In the genomic region with DNA sequence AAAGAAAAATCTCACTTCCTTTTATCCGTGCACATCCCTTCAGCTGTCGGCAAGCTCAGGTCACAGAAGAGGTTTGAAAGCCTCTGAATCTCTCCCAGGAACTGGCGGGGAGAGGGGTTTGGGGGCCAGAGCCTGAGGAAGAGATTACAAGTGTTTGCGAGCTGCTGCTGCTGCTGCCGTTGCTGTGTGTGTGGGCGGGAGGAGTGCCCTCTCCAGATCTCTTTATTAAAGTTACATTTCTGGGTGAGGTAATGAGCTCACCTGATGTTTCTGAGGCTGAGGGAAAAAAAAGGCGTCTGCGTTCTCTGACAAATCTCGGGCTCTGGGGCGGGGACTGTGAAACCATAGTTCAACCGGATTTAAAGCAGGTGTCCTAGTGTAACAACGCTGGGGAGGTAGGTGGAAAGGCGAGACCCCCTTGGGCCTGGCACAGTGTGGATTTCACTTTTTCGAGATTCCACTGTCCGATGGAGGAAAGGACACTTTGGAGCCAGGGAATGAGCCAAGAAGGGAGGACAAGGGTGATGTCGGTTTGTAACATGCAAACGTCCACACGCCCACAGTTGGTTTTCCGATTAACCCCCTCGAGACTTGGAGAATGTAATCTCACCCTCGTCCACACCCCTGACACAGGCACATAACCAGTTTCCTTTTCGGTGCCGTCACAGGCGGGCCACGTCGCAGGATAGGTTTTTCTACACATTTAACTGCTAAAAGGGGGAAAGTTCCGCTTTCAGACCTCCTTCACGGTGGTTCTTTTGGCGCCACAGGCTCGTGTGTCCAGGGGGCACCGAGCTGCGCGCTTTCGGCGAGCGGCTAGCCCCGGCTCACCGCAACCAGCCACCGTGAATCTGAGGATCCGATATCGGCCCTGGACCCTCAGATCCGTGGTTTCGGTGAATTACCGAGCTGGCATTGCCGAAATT, we compare ENCODE assay signal across 8 cellular contexts. TPM values are rescaled to one million over a fixed set of nuclear protein-coding genes. Genes with fewer than 3 reads are reported as not detected.
DNase-seq lines count a peak whose midpoint lies in the region; ATAC-seq and TF ChIP-seq lines count a peak whose summit lies in the region.

No MANE protein-coding gene starts in this region.

- peaks cover 40% of the 10 kb centered on the region for H3K4me1 ChIP-seq in PC-3 (ENCODE audit: insufficient read depth, low read length)

- H3K27me3 ChIP-seq in PC-3 (ENCODE audit: low read length): no peaks in the 10 kb centered on the region

- H4K20me1 ChIP-seq in PC-3 (ENCODE audit: low read length): peaks cover 33% of the 10 kb centered on the region

- BruUV-seq in PC-3 (replicated peaks; lab: Mats Ljungman, UMichigan): TSS peak; percentile 26

- peak overlapping the region; percentile 96 for H3K27ac ChIP-seq in PC-3 (ENCODE audit: low read length)

- peaks cover 2 to 3% of the 10 kb centered on the region in 2 donors for H3K36me3 Mint-ChIP-seq in activated T-cell treated with anti-CD3 and anti-CD28 coated beads, Interleukin-2, amount 50 U/mL, for 72 hours (ENCODE audit: insufficient read depth in 2 of 2)
- no peaks in the 10 kb centered on the region for H3K36me3 Mint-ChIP-seq in natural killer cell treated with Interleukin-12 subunit alpha and Interleukin-12 subunit beta and Interleukin-15 and Interleukin-18, amount 100 ng/mL, for 72 hours

- H3K27ac Mint-ChIP-seq in activated T-cell treated with anti-CD3 and anti-CD28 coated beads, Interleukin-2, amount 50 U/mL, for 72 hours: peak overlapping the region; percentile 99
- peak overlapping the region; percentile 80 to 99 for H3K27ac Mint-ChIP-seq in natural killer cell treated with Interleukin-12 subunit alpha and Interleukin-12 subunit beta and Interleukin-15 and Interleukin-18, amount 100 ng/mL, for 72 hours
- H3K27ac Mint-ChIP-seq in stimulated activated naive CD8-positive, alpha-beta T cell treated with anti-CD3 and anti-CD28 coated beads, Interleukin-15, amount 100 ng/mL, for 72 hours: peak overlapping the region; percentile 99 to 100

- H3K9me3 Mint-ChIP-seq in activated T-cell treated with anti-CD3 and anti-CD28 coated beads, Interleukin-2, amount 50 U/mL, for 72 hours: no peaks in the 10 kb centered on the region
- H3K9me3 Mint-ChIP-seq in natural killer cell treated with Interleukin-12 subunit alpha and Interleukin-12 subunit beta and Interleukin-15 and Interleukin-18, amount 100 ng/mL, for 72 hours: no peaks in the 10 kb centered on the region
- H3K9me3 Mint-ChIP-seq in stimulated activated naive CD8-positive, alpha-beta T cell treated with anti-CD3 and anti-CD28 coated beads, Interleukin-15, amount 100 ng/mL, for 72 hours: no peaks in the 10 kb centered on the region

- no peaks in the 10 kb centered on the region for H3F3A ChIP-seq in PC-3 (ENCODE audit: low read length, unreplicated experiment)

- peaks cover 77% of the 10 kb centered on the region for H3K79me2 ChIP-seq in PC-3 (ENCODE audit: low read length)

- H3K36me3 ChIP-seq in PC-3 (ENCODE audit: low read depth, low read length): no peaks in the 10 kb centered on the region

- TF ChIP-seq CTCF in PC-3 (conservative IDR thresholded peaks at IDR 0.05; ENCODE audit: low read depth, low read length): no peak

- peak overlapping the region; percentile 83 for H3K4me3 ChIP-seq in PC-3 (ENCODE audit: low read length)

- peak overlapping the region; percentile 87 to 89 for H3K4me3 Mint-ChIP-seq in activated T-cell treated with anti-CD3 and anti-CD28 coated beads, Interleukin-2, amount 50 U/mL, for 72 hours
- peak overlapping the region; percentile 96 for H3K4me3 Mint-ChIP-seq in natural killer cell treated with Interleukin-12 subunit alpha and Interleukin-12 subunit beta and Interleukin-15 and Interleukin-18, amount 100 ng/mL, for 72 hours
- peak overlapping the region; percentile 89 to 92 for H3K4me3 Mint-ChIP-seq in stimulated activated naive CD8-positive, alpha-beta T cell treated with anti-CD3 and anti-CD28 coated beads, Interleukin-15, amount 100 ng/mL, for 72 hours

- CTCF ChIA-PET in PC-3 (lab: Charles Lee): interaction anchor here (0.6 to 1.1 kb wide), 5 partner anchors 149 to 772 kb away, joined by 3 to 5 read pairs (median 4); no protein-coding TSS in a partner anchor

- POLR2A ChIA-PET in PC-3 (lab: Charles Lee; ENCODE audit: unreplicated experiment): interaction anchor here (0.6 to 1.3 kb wide), 13 partner anchors 25 to 1848 kb away, joined by 3 to 20 read pairs (median 5); no protein-coding TSS in a partner anchor

- in situ Hi-C loops in Caki2 (cut with HindIII; ENCODE audit: low pct_unique_long_range_greater_than_20kb, low sequenced_read_pairs): no loop called here

- DNase-seq in Caki2 (ENCODE audit: low read depth) (peak; percentile 80), HT-29 (ENCODE audit: low spot score) (peak; percentile 73), PC-3 (peak; percentile 90), fibroblast of peridontal ligament (ENCODE audit: extremely low read depth) (peak; percentile 67)
- peak; percentile 83 to 89 for DNase-seq in activated T-cell treated with anti-CD3 and anti-CD28 coated beads, Interleukin-2, amount 50 U/mL, for 72 hours
- DNase-seq in natural killer cell treated with Interleukin-12 subunit alpha and Interleukin-12 subunit beta and Interleukin-15 and Interleukin-18, amount 100 ng/mL, for 72 hours (ENCODE audit: low spot score): peak; percentile 70
- DNase-seq in stimulated activated naive CD8-positive, alpha-beta T cell treated with anti-CD3 and anti-CD28 coated beads, Interleukin-15, amount 100 ng/mL, for 72 hours: peak; percentile 84 to 92

- H3K9ac ChIP-seq in PC-3 (ENCODE audit: low read length): peak overlapping the region; percentile 89

- H3K4me1 Mint-ChIP-seq in activated T-cell treated with anti-CD3 and anti-CD28 coated beads, Interleukin-2, amount 50 U/mL, for 72 hours (ENCODE audit: low read depth): peaks cover 46% of the 10 kb centered on the region
- peaks cover 39 to 40% of the 10 kb centered on the region in 2 donors for H3K4me1 Mint-ChIP-seq in natural killer cell treated with Interleukin-12 subunit alpha and Interleukin-12 subunit beta and Interleukin-15 and Interleukin-18, amount 100 ng/mL, for 72 hours (ENCODE audit: low read depth in 2 of 2)
- peaks cover 32% of the 10 kb centered on the region for H3K4me1 Mint-ChIP-seq in stimulated activated naive CD8-positive, alpha-beta T cell treated with anti-CD3 and anti-CD28 coated beads, Interleukin-15, amount 100 ng/mL, for 72 hours

- ATAC-seq in GM21367 (IDR thresholded peaks at IDR 0.05; ENCODE audit: unreplicated experiment) (peak; percentile 23), PC-3 (peak; percentile 4)
- peak; percentile 49 to 51 for ATAC-seq in activated T-cell treated with anti-CD3 and anti-CD28 coated beads, Interleukin-2, amount 50 U/mL, for 72 hours (replicated peaks in 1 of 2)
- ATAC-seq in natural killer cell treated with Interleukin-12 subunit alpha and Interleukin-12 subunit beta and Interleukin-15 and Interleukin-18, amount 100 ng/mL, for 72 hours: peak; percentile 24 to 39
- peak; percentile 60 for ATAC-seq in stimulated activated naive CD8-positive, alpha-beta T cell treated with anti-CD3 and anti-CD28 coated beads, Interleukin-15, amount 100 ng/mL, for 72 hours

- intact Hi-C loops in PC-3 (cut with micrococcal nuclease): loop anchor here (1.0 to 10.0 kb wide), 6 partner anchors 149 to 1748 kb away; no protein-coding TSS in a partner anchor

- H2AFZ ChIP-seq in PC-3 (ENCODE audit: low read length): peak overlapping the region; percentile 24

- H3K9me2 ChIP-seq in PC-3 (replicated peaks; ENCODE audit: low read length): no peaks in the 10 kb centered on the region

- peaks cover 25% of the 10 kb centered on the region for H3K27me3 Mint-ChIP-seq in activated T-cell treated with anti-CD3 and anti-CD28 coated beads, Interleukin-2, amount 50 U/mL, for 72 hours (ENCODE audit: low read depth)
- peaks cover 20 to 22% of the 10 kb centered on the region in 2 donors for H3K27me3 Mint-ChIP-seq in natural killer cell treated with Interleukin-12 subunit alpha and Interleukin-12 subunit beta and Interleukin-15 and Interleukin-18, amount 100 ng/mL, for 72 hours
- H3K27me3 Mint-ChIP-seq in stimulated activated naive CD8-positive, alpha-beta T cell treated with anti-CD3 and anti-CD28 coated beads, Interleukin-15, amount 100 ng/mL, for 72 hours: peaks cover 16% of the 10 kb centered on the region

- peak overlapping the region; percentile 80 for H3K4me2 ChIP-seq in PC-3 (ENCODE audit: low read length)

- H3K9me3 ChIP-seq in PC-3 (ENCODE audit: low read length): no peaks in the 10 kb centered on the region

RNA-seq across cellular contexts. Expression of gene ALCAM, which starts 2.1 kb away (rescaled TPM):
- total RNA-seq in Caki2 (2014; rRNA removed; shearing (Covaris generic); ENCODE audit: low replicate concordance): 46.9 and 49.9 TPM in 2 replicates
- 4.6 and 5.5 TPM in 2 replicates for total RNA-seq in HT-29 (2014; rRNA removed; shearing (Covaris generic))
- total RNA-seq in PC-3 (2014; rRNA removed): 168 and 169 TPM in 2 replicates
- 10 to 100 TPM; 19.4 to 22.0 TPM for total RNA-seq in activated T-cell treated with anti-CD3 and anti-CD28 coated beads, Interleukin-2, amount 50 U/mL, for 72 hours
- 1 to 10 TPM; 8.0 to 9.0 TPM for total RNA-seq in natural killer cell treated with Interleukin-12 subunit alpha and Interleukin-12 subunit beta and Interleukin-15 and Interleukin-18, amount 100 ng/mL, for 72 hours

Comparison
In these comparisons a context has a peak if more than half of its experiments do, and no peak if none do; other contexts are left out.
1. Peak in every context shown above with its lines: DNase-seq, ATAC-seq, H3K4me3 ChIP-seq and H3K27ac ChIP-seq.
2. ATAC-seq: peak in every context shown above with its lines; median percentile 60 in stimulated activated naive CD8-positive, alpha-beta T cell treated with anti-CD3 and anti-CD28 coated beads, Interleukin-15, amount 100 ng/mL, for 72 hours; 50 in activated T-cell treated with anti-CD3 and anti-CD28 coated beads, Interleukin-2, amount 50 U/mL, for 72 hours; 32 in natural killer cell treated with Interleukin-12 subunit alpha and Interleukin-12 subunit beta and Interleukin-15 and Interleukin-18, amount 100 ng/mL, for 72 hours; 23 in GM21367; 4 in PC-3.